27 cellular contexts compared by ENCODE assay signal in genomic region chr5:43353668-43354067, GRCh38. TPM values are rescaled to one million over a fixed set of nuclear protein-coding genes. Genes with fewer than 3 reads are reported as not detected.
"Had no signal": no experiment of that assay in that cellular context is flagged by ENCODE, and none has a peak within 500 bp of the region (broad histone marks: within the 10 kb centered on the region; RNA-seq: fewer than 3 reads in every experiment).

No MANE protein-coding gene starts in this region.

- H3K4me3 ChIP-seq: ascending aorta, Peyer's patch had no signal

- H3K27ac ChIP-seq: ascending aorta, KMS-11, Peyer's patch had no signal

- H3K36me3 ChIP-seq: ascending aorta, Peyer's patch had no signal

- H3K4me3 Mint-ChIP-seq: activated CD4-positive, alpha-beta T cell treated with anti-CD3 and anti-CD28 coated beads, Interleukin-2, amount 10 ng/mL, durations not matched to agents 24 days and 14 days; activated CD8-positive, alpha-beta T cell treated with anti-CD3 and anti-CD28 coated beads for 36 hours; activated naive CD4-positive, alpha-beta T cell treated with anti-CD3 and anti-CD28 coated beads, Interleukin-2, amount 50 U/mL, for 24 hours; activated naive CD8-positive, alpha-beta T cell treated with anti-CD3 and anti-CD28 coated beads, Interleukin-2, amount 10 ng/mL, durations not matched to agents 7 days and 5 days; activated T-cell treated with anti-CD3 and anti-CD28 coated beads, Interleukin-2, amount 50 U/mL, for 72 hours; T-cell had no signal

- H3K4me2 ChIP-seq: KMS-11 had no signal

- H3K27ac Mint-ChIP-seq: activated CD4-positive, alpha-beta T cell treated with anti-CD3 and anti-CD28 coated beads, Interleukin-2, amount 10 ng/mL, durations not matched to agents 24 days and 14 days; activated CD8-positive, alpha-beta T cell treated with anti-CD3 and anti-CD28 coated beads for 36 hours; activated naive CD4-positive, alpha-beta T cell treated with anti-CD3 and anti-CD28 coated beads, Interleukin-2, amount 50 U/mL, for 24 hours; activated naive CD8-positive, alpha-beta T cell treated with anti-CD3 and anti-CD28 coated beads, Interleukin-2, amount 10 ng/mL, durations not matched to agents 7 days and 5 days; activated T-cell treated with anti-CD3 and anti-CD28 coated beads, Interleukin-2, amount 50 U/mL, for 72 hours; activated T-helper 2 cell treated with anti-CD3 and anti-CD28 coated beads, Interferon-gamma antibody, Interleukin-2, Interleukin-4, amounts not matched to agents 10 μg/mL and 5 μg/mL and 100 μg/mL, durations not matched to agents 14 hours and 24 hours and 36 hours; T-cell had no signal

- ATAC-seq: activated CD8-positive, alpha-beta T cell treated with anti-CD3 and anti-CD28 coated beads for 36 hours; activated T-cell treated with anti-CD3 and anti-CD28 coated beads, Interleukin-2, amount 50 U/mL, for 72 hours; Right ventricle myocardium inferior; SK-N-SH treated with all-trans-retinoic acid at 6 μM for 48 hours; T-cell had no signal

- H3K9ac ChIP-seq: KMS-11 had no signal

- H3K4me1 Mint-ChIP-seq: activated CD4-positive, alpha-beta T cell treated with anti-CD3 and anti-CD28 coated beads, Interleukin-2, amount 10 ng/mL, durations not matched to agents 24 days and 14 days; activated naive CD4-positive, alpha-beta T cell treated with anti-CD3 and anti-CD28 coated beads, Interleukin-2, amount 50 U/mL, for 24 hours; activated naive CD8-positive, alpha-beta T cell treated with anti-CD3 and anti-CD28 coated beads, Interleukin-2, amount 10 ng/mL, durations not matched to agents 7 days and 5 days; T-cell had no signal

- DNase-seq: activated CD4-positive, alpha-beta T cell treated with anti-CD3 and anti-CD28 coated beads, Interleukin-2, amount 10 ng/mL, durations not matched to agents 24 days and 14 days; activated CD4-positive, alpha-beta T cell treated with anti-CD3 and anti-CD28 coated beads, Interleukin-2, amount 50 U/mL, for 4 hours; activated CD8-positive, alpha-beta T cell treated with anti-CD3 and anti-CD28 coated beads for 36 hours; activated gamma-delta T cell; activated naive CD4-positive, alpha-beta T cell treated with Interleukin-2 at 50 U/mL for 16 hours; activated naive CD8-positive, alpha-beta T cell treated with anti-CD3 and anti-CD28 coated beads, Interleukin-2, amount 10 ng/mL, durations not matched to agents 7 days and 5 days; activated T-cell treated with anti-CD3 and anti-CD28 coated beads, Interleukin-2, amount 50 U/mL, for 1 hour; activated T-cell treated with anti-CD3 and anti-CD28 coated beads, Interleukin-2, amount 50 U/mL, for 72 hours; amygdala; NCI-H1092 treated with DMSO at 0.1 percent for 48 hours; NCI-H1417; NCI-H187 treated with DMSO at 0.1 percent for 48 hours; NCI-H2081; NCI-H2171 treated with DMSO at 0.1 percent for 48 hours; NCI-H226; NCI-H524 treated with DMSO at 0.1 percent for 48 hours; Peyer's patch; RPMI8226; SIG-M5; T-cell; T1000 had no signal

- H3K27me3 ChIP-seq: ascending aorta, Peyer's patch had no signal

- H3K9me3 Mint-ChIP-seq: activated CD8-positive, alpha-beta T cell treated with anti-CD3 and anti-CD28 coated beads for 36 hours; activated naive CD4-positive, alpha-beta T cell treated with anti-CD3 and anti-CD28 coated beads, Interleukin-2, amount 50 U/mL, for 24 hours; activated naive CD8-positive, alpha-beta T cell treated with anti-CD3 and anti-CD28 coated beads, Interleukin-2, amount 10 ng/mL, durations not matched to agents 7 days and 5 days; activated T-helper 2 cell treated with anti-CD3 and anti-CD28 coated beads, Interferon-gamma antibody, Interleukin-2, Interleukin-4, amounts not matched to agents 10 μg/mL and 5 μg/mL and 100 μg/mL, durations not matched to agents 14 hours and 24 hours and 36 hours; T-cell had no signal

- H3K27me3 Mint-ChIP-seq: activated CD4-positive, alpha-beta T cell treated with anti-CD3 and anti-CD28 coated beads, Interleukin-2, amount 10 ng/mL, durations not matched to agents 24 days and 14 days had no signal

- H3K4me1 ChIP-seq: ascending aorta, Peyer's patch had no signal

- H3K9me3 ChIP-seq: ascending aorta, Peyer's patch had no signal

- H3K36me3 Mint-ChIP-seq: activated naive CD4-positive, alpha-beta T cell treated with anti-CD3 and anti-CD28 coated beads, Interleukin-2, amount 50 U/mL, for 24 hours; activated naive CD8-positive, alpha-beta T cell treated with anti-CD3 and anti-CD28 coated beads, Interleukin-2, amount 10 ng/mL, durations not matched to agents 7 days and 5 days; T-cell had no signal

RNA-seq across cellular contexts. Expression of gene CCL28, which starts 58.5 kb away (rescaled TPM):
- total RNA-seq: ascending aorta had no signal
